ENCODE assay signal across 1 cellular context in genomic region chr6:26556263-26557070, GRCh38.
TF ChIP-seq lines count a peak whose summit lies in the region.

No MANE protein-coding gene starts in this region.

TF ChIP-seq in HEK293, 187 proteins besides CTCF, POLR2A, EP300 and RAD21 (continued from another document):
- TF ChIP-seq ZNF639 (tag by site-specific recombination; IDR thresholded peaks at IDR 0.05) (peak; percentile 86), ZNF416 (tag by site-specific recombination; IDR thresholded peaks at IDR 0.05) (no peak), ZNF600 (tag by site-specific recombination; IDR thresholded peaks at IDR 0.05) (peak; percentile 79), ZSCAN5A (tag by site-specific recombination; IDR thresholded peaks at IDR 0.05) (0 out of 2 replicates have a peak, but pooled peaks have one; percentile 18), ZNF830 (tag by site-specific recombination; IDR thresholded peaks at IDR 0.05; ENCODE audit: low read depth) (no peak), ZFP69B (tag by site-specific recombination; IDR thresholded peaks at IDR 0.05) (0 out of 2 replicates have a peak, but pooled peaks have one; percentile 36), GLIS1 (tag by site-specific recombination; IDR thresholded peaks at IDR 0.05) (no peak), ZNF777 (tag by site-specific recombination; IDR thresholded peaks at IDR 0.05; ENCODE audit: borderline replicate concordance) (no peak)
